22 cellular contexts compared by ENCODE assay signal in genomic region chr6:112951829-112952228, GRCh38.
DNase-seq lines count a peak whose midpoint lies in the region; ATAC-seq, FAIRE-seq and TF ChIP-seq lines count a peak whose summit lies in the region.
"Had no signal": no experiment of that assay in that cellular context is flagged by ENCODE, and none has a peak within 500 bp of the region (broad histone marks: within the 10 kb centered on the region; RNA-seq: fewer than 3 reads in every experiment).

No MANE protein-coding gene starts in this region.

- H2AFZ ChIP-seq in SK-N-SH (ENCODE audit: low read depth): no peak overlapping the region

- WGBS in SK-N-SH (ENCODE audit: low lambda C conversion rate): 29% methylated on average over 1 of the region's 1 CpG

- no peaks in the 10 kb centered on the region for H3K9me2 ChIP-seq in SK-N-SH

- H3K9ac ChIP-seq in SK-N-SH: no peak overlapping the region

- TF ChIP-seq CTCF in SK-N-SH (IDR thresholded peaks at IDR 0.05): no peak
- no peak for TF ChIP-seq CTCF in bronchial epithelial cell (IDR thresholded peaks at IDR 0.05; ENCODE audit: insufficient read depth, low read length, severe bottlenecking)

- no peak for TF ChIP-seq EP300 in SK-N-SH (IDR thresholded peaks at IDR 0.05; ENCODE audit: borderline replicate concordance in 1 of 2, low read depth in 1 of 2, low read length in 1 of 2)

- H3K36me3 ChIP-seq in SK-N-SH (replicated peaks in 1 of 2; ENCODE audit: control insufficient read depth in 1 of 2, insufficient read depth in 2 of 2, low read length in 1 of 2) (no peaks in the 10 kb centered on the region), bronchial epithelial cell (ENCODE audit: control insufficient read depth, insufficient read depth, low read length) (no peaks in the 10 kb centered on the region)
- H3K36me3 ChIP-seq: adrenal gland, prostate gland had no signal

- no peak for TF ChIP-seq RAD21 in SK-N-SH (IDR thresholded peaks at IDR 0.05; ENCODE audit: low read length)

- no peaks in the 10 kb centered on the region for H4K20me1 ChIP-seq in SK-N-SH (ENCODE audit: insufficient read depth)

- no peak overlapping the region for H3K4me2 ChIP-seq in SK-N-SH

- H3K79me2 ChIP-seq in SK-N-SH (ENCODE audit: insufficient read depth): no peaks in the 10 kb centered on the region

- peaks cover 12% of the 10 kb centered on the region for H3F3A ChIP-seq in SK-N-SH (replicated peaks; ENCODE audit: insufficient read depth)

- H3K27me3 ChIP-seq in SK-N-SH (ENCODE audit: insufficient read depth) (no peaks in the 10 kb centered on the region), bronchial epithelial cell (ENCODE audit: control insufficient read depth, insufficient read depth, low read length) (no peaks in the 10 kb centered on the region)
- H3K27me3 ChIP-seq: adrenal gland had no signal

- peaks cover 0 to under 1% of the 10 kb centered on the region in 2 experiments; a peak in 1 of 4 replicates for H3K4me1 ChIP-seq in SK-N-SH (ENCODE audit: control insufficient read depth in 1 of 2, insufficient read depth in 2 of 2, low read depth in 1 of 2, low read length in 1 of 2)
- H3K4me1 ChIP-seq: adrenal gland, prostate gland had no signal

- POLR2A ChIA-PET in SK-N-SH (lab: Yijun Ruan, JAX): no interaction called here

- no peaks in the 10 kb centered on the region for H3K9me3 ChIP-seq in SK-N-SH
- H3K9me3 ChIP-seq: prostate gland had no signal

- ATAC-seq in SK-N-SH treated with all-trans-retinoic acid at 6 μM for 48 hours: no peak
- ATAC-seq in HG02884 (IDR thresholded peaks at IDR 0.05; ENCODE audit: unreplicated experiment): no peak
- ATAC-seq: activated T-helper 17 cell treated with anti-CD3 and anti-CD28 coated beads, Interleukin-2, amount 50 U/mL, for 72 hours; effector memory CD8-positive, alpha-beta T cell; stimulated activated effector memory CD8-positive, alpha-beta T cell treated with anti-CD3 and anti-CD28 coated beads, Interleukin-12 subunit alpha, Interleukin-12 subunit beta, amount 100 ng/mL, for 72 hours; T-helper 17 cell had no signal

- no peak for FAIRE-seq in bronchial epithelial cell (lab: Jason Lieb, UNC)
- FAIRE-seq: islet of Langerhans had no signal

- no peak overlapping the region for H3K27ac ChIP-seq in SK-N-SH (ENCODE audit: low read depth in 2 of 2, low read length in 1 of 2)
- H3K27ac ChIP-seq: adrenal gland, prostate gland had no signal

- CTCF ChIA-PET in SK-N-SH (lab: Yijun Ruan, JAX): interaction anchor here (0.6 kb wide), 1 partner anchor 10 kb away, joined by 3 read pairs; no protein-coding TSS in a partner anchor

- DNase-seq in SK-N-SH: no peak
- peak; percentile 54 for DNase-seq in NCI-H345 (lab: John Stamatoyannopoulos, UW)
- peak; percentile 45 for DNase-seq in bronchial epithelial cell (ENCODE audit: low read depth)
- no peak for DNase-seq in NAMALWA (ENCODE audit: low spot score)
- no peak for DNase-seq in T-helper 1 cell
- no peak for DNase-seq in NOMO-1 treated with DMSO at 0.1 percent for 48 hours (lab: John Stamatoyannopoulos, UW; ENCODE audit: unreplicated experiment)
- DNase-seq: activated CD4-positive, CD25-positive, alpha-beta regulatory T cell; adrenal gland; cerebellar nuclear complex; effector memory CD8-positive, alpha-beta T cell; IMR-90; NCI-H1048; nephron progenitor cell; SHP77; T-helper 17 cell; trophoblast cell had no signal

- H3K4me3 ChIP-seq in SK-N-SH (ENCODE audit: low read depth in 2 of 2, low read length in 1 of 2) (no peak overlapping the region), bronchial epithelial cell (ENCODE audit: low read depth, low read length) (no peak overlapping the region)
- H3K4me3 ChIP-seq: adrenal gland, prostate gland had no signal

TF ChIP-seq in SK-N-SH, 30 proteins besides CTCF, POLR2A, EP300 and RAD21:
- TF ChIP-seq USF2 (IDR thresholded peaks at IDR 0.05; ENCODE audit: borderline replicate concordance, low read depth, low read length): no peak
- peak; percentile 51; the same call in 1 of the 2 replicates for TF ChIP-seq NFIC (IDR thresholded peaks at IDR 0.05; ENCODE audit: borderline replicate concordance)

TF ChIP-seq in SK-N-SH treated with all-trans-retinoic acid at 6 μM for 48 hours, 23 proteins besides CTCF, POLR2A, EP300 and RAD21:
- TF ChIP-seq ARNTL (CRISPR knock-in tag; IDR thresholded peaks at IDR 0.05; ENCODE audit: borderline replicate concordance, low read depth) (no peak), ZFP3 (CRISPR knock-in tag; IDR thresholded peaks at IDR 0.05) (no peak), TCF4 (CRISPR knock-in tag; IDR thresholded peaks at IDR 0.05; ENCODE audit: borderline replicate concordance) (no peak), ZNF8 (CRISPR knock-in tag; IDR thresholded peaks at IDR 0.05) (no peak), POU6F1 (CRISPR knock-in tag; IDR thresholded peaks at IDR 0.05; ENCODE audit: borderline replicate concordance, low read depth) (no peak), SNAI2 (CRISPR knock-in tag; IDR thresholded peaks at IDR 0.05) (no peak), ZNF70 (CRISPR knock-in tag; IDR thresholded peaks at IDR 0.05) (no peak), ZFP30 (CRISPR knock-in tag; IDR thresholded peaks at IDR 0.05) (no peak), OSR1 (CRISPR knock-in tag; IDR thresholded peaks at IDR 0.05) (no peak), PPARA (CRISPR knock-in tag; IDR thresholded peaks at IDR 0.05; ENCODE audit: borderline replicate concordance) (no peak), CSDC2 (CRISPR knock-in tag; IDR thresholded peaks at IDR 0.05) (no peak), ESRRG (CRISPR knock-in tag; IDR thresholded peaks at IDR 0.05) (no peak), ZNF565 (CRISPR knock-in tag; conservative IDR thresholded peaks at IDR 0.05; ENCODE audit: low read depth) (no peak)
- TF ChIP-seq, protein P1, sequence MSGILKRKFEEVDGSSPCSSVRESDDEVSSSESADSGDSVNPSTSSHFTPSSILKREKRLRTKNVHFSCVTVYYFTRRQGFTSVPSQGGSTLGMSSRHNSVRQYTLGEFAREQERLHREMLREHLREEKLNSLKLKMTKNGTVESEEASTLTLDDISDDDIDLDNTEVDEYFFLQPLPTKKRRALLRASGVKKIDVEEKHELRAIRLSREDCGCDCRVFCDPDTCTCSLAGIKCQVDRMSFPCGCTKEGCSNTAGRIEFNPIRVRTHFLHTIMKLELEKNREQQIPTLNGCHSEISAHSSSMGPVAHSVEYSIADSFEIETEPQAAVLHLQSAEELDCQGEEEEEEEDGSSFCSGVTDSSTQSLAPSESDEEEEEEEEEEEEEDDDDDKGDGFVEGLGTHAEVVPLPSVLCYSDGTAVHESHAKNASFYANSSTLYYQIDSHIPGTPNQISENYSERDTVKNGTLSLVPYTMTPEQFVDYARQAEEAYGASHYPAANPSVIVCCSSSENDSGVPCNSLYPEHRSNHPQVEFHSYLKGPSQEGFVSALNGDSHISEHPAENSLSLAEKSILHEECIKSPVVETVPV (CRISPR knock-in tag; IDR thresholded peaks at IDR 0.05): no peak
- TF ChIP-seq, protein P2, sequence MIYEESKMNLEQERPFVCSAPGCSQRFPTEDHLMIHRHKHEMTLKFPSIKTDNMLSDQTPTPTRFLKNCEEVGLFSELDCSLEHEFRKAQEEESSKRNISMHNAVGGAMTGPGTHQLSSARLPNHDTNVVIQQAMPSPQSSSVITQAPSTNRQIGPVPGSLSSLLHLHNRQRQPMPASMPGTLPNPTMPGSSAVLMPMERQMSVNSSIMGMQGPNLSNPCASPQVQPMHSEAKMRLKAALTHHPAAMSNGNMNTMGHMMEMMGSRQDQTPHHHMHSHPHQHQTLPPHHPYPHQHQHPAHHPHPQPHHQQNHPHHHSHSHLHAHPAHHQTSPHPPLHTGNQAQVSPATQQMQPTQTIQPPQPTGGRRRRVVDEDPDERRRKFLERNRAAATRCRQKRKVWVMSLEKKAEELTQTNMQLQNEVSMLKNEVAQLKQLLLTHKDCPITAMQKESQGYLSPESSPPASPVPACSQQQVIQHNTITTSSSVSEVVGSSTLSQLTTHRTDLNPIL (CRISPR knock-in tag; IDR thresholded peaks at IDR 0.05; ENCODE audit: low read depth): no peak

Comparison
In these comparisons a context has a peak if more than half of its experiments do, and no peak if none do; other contexts are left out.
1. DNase-seq: peak in NCI-H345 (single experiment) and bronchial epithelial cell (single experiment); none in SK-N-SH (single experiment), NAMALWA (single experiment), T-helper 1 cell (0 of 5) and NOMO-1 treated with DMSO at 0.1 percent for 48 hours (single experiment).